ENCODE assay signal across 8 cellular contexts in the genomic region with DNA sequence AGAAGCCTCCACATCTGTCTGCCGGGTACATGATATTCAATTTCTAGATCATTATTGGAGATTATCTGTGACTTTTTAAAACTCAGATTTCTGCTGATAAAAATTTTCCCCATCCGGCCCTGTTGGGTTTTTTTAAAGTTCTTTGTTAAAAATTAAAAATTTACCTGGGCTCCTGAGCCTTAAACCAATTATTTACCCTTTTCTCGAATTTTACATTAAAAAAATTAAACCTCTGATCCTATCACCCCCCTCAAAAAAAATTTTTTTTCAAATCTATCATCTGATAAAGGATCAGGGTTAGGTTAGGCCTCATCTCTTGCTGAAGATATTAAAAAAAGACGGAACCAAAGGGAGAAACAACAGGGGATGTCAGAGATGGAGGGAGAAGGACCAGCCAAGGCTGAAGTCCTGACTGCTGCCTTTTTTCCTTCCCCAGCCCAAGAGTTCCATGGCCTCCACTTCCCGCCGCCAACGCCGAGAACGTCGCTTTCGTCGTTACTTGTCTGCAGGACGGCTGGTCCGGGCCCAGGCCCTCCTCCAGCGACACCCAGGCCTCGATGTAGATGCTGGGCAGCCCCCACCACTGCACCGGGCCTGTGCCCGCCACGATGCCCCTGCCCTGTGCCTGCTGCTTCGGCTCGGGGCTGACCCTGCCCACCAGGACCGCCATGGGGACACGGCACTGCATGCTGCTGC. TPM values are rescaled to one million over a fixed set of nuclear protein-coding genes. Genes with fewer than 3 reads are reported as not detected.
A peak's percentile ranks its signal among the peaks of the same experiment; 100 is the strongest.
DNase-seq lines count a peak whose midpoint lies in the region; ATAC-seq and TF ChIP-seq lines count a peak whose summit lies in the region.

No MANE protein-coding gene starts in this region.

- H3K4me2 ChIP-seq in KMS-11 = peak overlapping the region; percentile 66

- peak overlapping the region; percentile 62; the same call in 1 of the 2 replicates for H2AFZ ChIP-seq in KMS-11 (ENCODE audit: low read depth)

- POLR2A ChIA-PET in A673 (lab: Charles Lee; ENCODE audit: low non-redundant PET) = interaction anchor here (0.5 to 0.6 kb wide), 2 partner anchors 20 to 279 kb away, joined by 3 to 8 read pairs; no protein-coding TSS in a partner anchor

- H3K27ac ChIP-seq in A673 (ENCODE audit: low read depth, low read length, poor library complexity, severe bottlenecking) = peak overlapping the region; percentile 71
- H3K27ac ChIP-seq in KMS-11 = peak overlapping the region; percentile 41; the same call in 1 of the 2 replicates
- peak overlapping the region; percentile 89 for H3K27ac ChIP-seq in caudate nucleus (ENCODE audit: low read depth, low read length)
- peak overlapping the region; percentile 75 to 80 for H3K27ac ChIP-seq in mucosa of rectum (ENCODE audit: low read depth in 2 of 2, low read length in 2 of 2)

- H3K79me2 ChIP-seq in KMS-11 (ENCODE audit: insufficient read depth, low read depth) = peaks cover 13% of the 10 kb centered on the region; the same call in 1 of the 2 replicates

- H3K4me3 ChIP-seq in A673 (ENCODE audit: low read depth, low read length, poor library complexity, severe bottlenecking) = peak overlapping the region; percentile 47
- no peak overlapping the region for H3K4me3 ChIP-seq in KMS-11 (IDR thresholded peaks at IDR 0.05; ENCODE audit: insufficient read depth, low read depth, low read length)
- peak overlapping the region; percentile 72 to 79 for H3K4me3 ChIP-seq in mucosa of rectum (ENCODE audit: low read length in 2 of 2)

- no peaks in the 10 kb centered on the region for H4K20me1 ChIP-seq in KMS-11 (ENCODE audit: insufficient read depth)

- H3K27me3 ChIP-seq in A673 (replicated peaks; ENCODE audit: insufficient read depth, low read depth, low read length, poor library complexity) (no peaks in the 10 kb centered on the region), KMS-11 (ENCODE audit: insufficient read depth, low read depth) (no peaks in the 10 kb centered on the region), mucosa of rectum (ENCODE audit: control insufficient read depth in 2 of 2, insufficient read depth in 2 of 2, low read length in 2 of 2) (no peaks in the 10 kb centered on the region)

- BruUV-seq in A673 (replicated peaks; lab: Mats Ljungman, UMichigan) = TSS peak; percentile 43

- intact Hi-C loops in A673 (cut with micrococcal nuclease; ENCODE audit: unreplicated experiment) = loop anchor here (10.0 kb wide), 3 partner anchors 107 to 347 kb away; a partner anchor contains a TSS

- H3K9me3 ChIP-seq in A673 (ENCODE audit: low read depth, low read length, poor library complexity, severe bottlenecking) = no peaks in the 10 kb centered on the region
- no peaks in the 10 kb centered on the region for H3K9me3 ChIP-seq in mucosa of rectum (ENCODE audit: control insufficient read depth in 2 of 2, low read length in 2 of 2)

- peak overlapping the region; percentile 62; the same call in 1 of the 2 replicates for H3K9ac ChIP-seq in KMS-11
- peak overlapping the region; percentile 78 to 81 for H3K9ac ChIP-seq in mucosa of rectum (ENCODE audit: low read depth in 1 of 2, low read length in 2 of 2)

- ATAC-seq in HG03565 (IDR thresholded peaks at IDR 0.05; ENCODE audit: unreplicated experiment) (no peak), HG02571 (IDR thresholded peaks at IDR 0.05; ENCODE audit: unreplicated experiment) (no peak), HG02610 (IDR thresholded peaks at IDR 0.05; ENCODE audit: unreplicated experiment) (no peak)

- CTCF ChIA-PET in A673 (lab: Charles Lee) = interaction anchor here (0.5 to 3.9 kb wide), 5 partner anchors 49 to 500 kb away, joined by 3 to 31 read pairs (median 4); no protein-coding TSS in a partner anchor

- DNase-seq in A673 (ENCODE audit: low spot score) (no peak), caudate nucleus (lab: John Stamatoyannopoulos, UW) (no peak)
- no peak for DNase-seq in activated CD4-positive, alpha-beta T cell treated with anti-CD3 and anti-CD28 coated beads for 1 hour

- H3K4me1 ChIP-seq in A673 (ENCODE audit: insufficient read depth, low read length, poor library complexity, severe bottlenecking) (peaks cover 11% of the 10 kb centered on the region), KMS-11 (ENCODE audit: low read depth, poor library complexity, severe bottlenecking) (peaks cover 18% of the 10 kb centered on the region), mucosa of rectum (ENCODE audit: control insufficient read depth in 2 of 2, insufficient read depth in 2 of 2, low read length in 2 of 2) (peaks cover 15 to 18% of the 10 kb centered on the region in 2 donors)

- no peak for TF ChIP-seq CTCF in A673 (conservative IDR thresholded peaks at IDR 0.05; ENCODE audit: low read depth, low read length)
- TF ChIP-seq CTCF in KMS-11 (conservative IDR thresholded peaks at IDR 0.05; ENCODE audit: low read depth, low read length) = no peak

- H3K36me3 ChIP-seq in A673 (ENCODE audit: insufficient read depth, low read length, poor library complexity, severe bottlenecking) (peaks cover 4% of the 10 kb centered on the region), KMS-11 (ENCODE audit: insufficient read depth) (no peaks in the 10 kb centered on the region), mucosa of rectum (ENCODE audit: control insufficient read depth in 2 of 2, insufficient read depth in 2 of 2, low read length in 2 of 2) (peaks cover 3 to 14% of the 10 kb centered on the region in 2 donors)

RNA-seq across cellular contexts. Expression of a gene that starts 0.5 kb away (rescaled TPM):
- total RNA-seq in A673 (2021) = 15.7 and 17.2 TPM in 2 replicates

RNA-seq across cellular contexts. Expression of a gene that starts 1.5 kb away (rescaled TPM):
- total RNA-seq in A673 (2021) = 2.5 and 3.1 TPM in 2 replicates

RNA-seq across cellular contexts. Expression of a gene that starts 6.1 kb away (rescaled TPM):
- total RNA-seq in A673 (2021) = 558 and 594 TPM in 2 replicates

RNA-seq across cellular contexts. Expression of a gene that starts 19.1 kb away (rescaled TPM):
- total RNA-seq in A673 (2021) = not detected in 2 replicates

RNA-seq across cellular contexts. Expression of a gene that starts 24.2 kb away (rescaled TPM):
- total RNA-seq in A673 (2021) = not detected in 2 replicates
